In genomic region chr6:24229694-24230093, GRCh38 we compare ENCODE assay signal across 1 cellular context.
TF ChIP-seq lines count a peak whose summit lies in the region.

No MANE protein-coding gene starts in this region.

TF ChIP-seq in H1, 55 proteins besides CTCF, POLR2A, EP300 and RAD21 (continued from another document):
- TF ChIP-seq SAP30 (IDR thresholded peaks at IDR 0.05; ENCODE audit: insufficient read depth, insufficient replicate concordance, low read length), result no peak
- TF ChIP-seq POLR2AphosphoS5 (IDR thresholded peaks at IDR 0.05; ENCODE audit: low read depth, low read length), result no peak
- no peak for TF ChIP-seq SP1 (IDR thresholded peaks at IDR 0.05; ENCODE audit: low read depth, low read length)
- TF ChIP-seq TBP (IDR thresholded peaks at IDR 0.05; ENCODE audit: low read depth, low read length), result no peak
- TF ChIP-seq KDM4A (IDR thresholded peaks at IDR 0.05; ENCODE audit: low read depth, low read length, severe bottlenecking), result no peak
- TF ChIP-seq YY1 (IDR thresholded peaks at IDR 0.05; ENCODE audit: low read depth, low read length), result no peak
- no peak for TF ChIP-seq MAFK (IDR thresholded peaks at IDR 0.05; ENCODE audit: low read depth, low read length)
- no peak for TF ChIP-seq TCF12 (IDR thresholded peaks at IDR 0.05; ENCODE audit: low read depth, low read length)
- TF ChIP-seq RNF2 (IDR thresholded peaks at IDR 0.05; ENCODE audit: borderline replicate concordance, low read depth, low read length, missing control alignments, poor library complexity, severe bottlenecking), result no peak
- no peak for TF ChIP-seq CREB1 (IDR thresholded peaks at IDR 0.05)
- TF ChIP-seq RFX5 (IDR thresholded peaks at IDR 0.05; ENCODE audit: borderline replicate concordance, low read depth, low read length), result no peak
TF ChIP-seq in H1: peak in this region for 0.
